In genomic region chr19:39998511-39998910, GRCh38 we compare ENCODE assay signal across 15 cellular contexts. TPM values are rescaled to one million over a fixed set of nuclear protein-coding genes. Genes with fewer than 3 reads are reported as not detected.
DNase-seq lines count a peak whose midpoint lies in the region; ATAC-seq lines count a peak whose summit lies in the region.
"Had no signal": no experiment of that assay in that cellular context is flagged by ENCODE, and none has a peak within 500 bp of the region (broad histone marks: within the 10 kb centered on the region; RNA-seq: fewer than 3 reads in every experiment).

No MANE protein-coding gene starts in this region.

- peaks cover 40% of the 10 kb centered on the region for H3K4me1 Mint-ChIP-seq in stimulated activated naive CD8-positive, alpha-beta T cell treated with anti-CD3 and anti-CD28 coated beads, Interleukin-15, Interleukin-2, amounts not matched to agents 100 ng/mL and 50 ng/mL, for 24 hours (ENCODE audit: low read depth)
- H3K4me1 Mint-ChIP-seq in stimulated activated naive CD8-positive, alpha-beta T cell treated with anti-CD3 and anti-CD28 coated beads, Interleukin-15, amount 100 ng/mL, for 72 hours: peaks cover 27% of the 10 kb centered on the region
- peaks cover 10% of the 10 kb centered on the region for H3K4me1 Mint-ChIP-seq in activated T-helper 17 cell treated with anti-CD3 and anti-CD28 coated beads, Interleukin-2, amount 50 U/mL, for 72 hours

- peaks cover 12% of the 10 kb centered on the region for H3K9me3 Mint-ChIP-seq in stimulated activated naive CD8-positive, alpha-beta T cell treated with anti-CD3 and anti-CD28 coated beads, Interleukin-15, Interleukin-2, amounts not matched to agents 100 ng/mL and 50 ng/mL, for 24 hours
- H3K9me3 Mint-ChIP-seq in stimulated activated naive CD8-positive, alpha-beta T cell treated with anti-CD3 and anti-CD28 coated beads, Interleukin-15, amount 100 ng/mL, for 72 hours: peaks cover 8 to 14% of the 10 kb centered on the region in 2 donors
- no peaks in the 10 kb centered on the region for H3K9me3 Mint-ChIP-seq in activated T-helper 17 cell treated with anti-CD3 and anti-CD28 coated beads, Interleukin-2, amount 50 U/mL, for 72 hours

- peak overlapping the region; percentile 96 for H3K27ac Mint-ChIP-seq in stimulated activated naive CD8-positive, alpha-beta T cell treated with anti-CD3 and anti-CD28 coated beads, Interleukin-15, Interleukin-2, amounts not matched to agents 100 ng/mL and 50 ng/mL, for 24 hours
- H3K27ac Mint-ChIP-seq in stimulated activated naive CD8-positive, alpha-beta T cell treated with anti-CD3 and anti-CD28 coated beads, Interleukin-15, amount 100 ng/mL, for 72 hours: no peak overlapping the region
- H3K27ac Mint-ChIP-seq in activated T-helper 17 cell treated with anti-CD3 and anti-CD28 coated beads, Interleukin-2, amount 50 U/mL, for 72 hours: peak overlapping the region; percentile 93
- H3K27ac Mint-ChIP-seq: H9 had no signal

- no peaks in the 10 kb centered on the region for H3K27me3 Mint-ChIP-seq in stimulated activated naive CD8-positive, alpha-beta T cell treated with anti-CD3 and anti-CD28 coated beads, Interleukin-15, Interleukin-2, amounts not matched to agents 100 ng/mL and 50 ng/mL, for 24 hours
- no peaks in the 10 kb centered on the region for H3K27me3 Mint-ChIP-seq in stimulated activated naive CD8-positive, alpha-beta T cell treated with anti-CD3 and anti-CD28 coated beads, Interleukin-15, amount 100 ng/mL, for 72 hours
- H3K27me3 Mint-ChIP-seq in activated T-helper 17 cell treated with anti-CD3 and anti-CD28 coated beads, Interleukin-2, amount 50 U/mL, for 72 hours: no peaks in the 10 kb centered on the region

- H3K4me3 Mint-ChIP-seq in stimulated activated naive CD8-positive, alpha-beta T cell treated with anti-CD3 and anti-CD28 coated beads, Interleukin-15, Interleukin-2, amounts not matched to agents 100 ng/mL and 50 ng/mL, for 24 hours: no peak overlapping the region
- H3K4me3 Mint-ChIP-seq in stimulated activated naive CD8-positive, alpha-beta T cell treated with anti-CD3 and anti-CD28 coated beads, Interleukin-15, amount 100 ng/mL, for 72 hours: peak overlapping the region in 1 of 2 donors; percentile 96
- H3K4me3 Mint-ChIP-seq in activated T-helper 17 cell treated with anti-CD3 and anti-CD28 coated beads, Interleukin-2, amount 50 U/mL, for 72 hours: peak overlapping the region; percentile 92

- DNase-seq in stimulated activated naive CD8-positive, alpha-beta T cell treated with anti-CD3 and anti-CD28 coated beads, Interleukin-15, amount 100 ng/mL, for 72 hours: no peak
- peak; percentile 58 for DNase-seq in hepatic stellate cell (ENCODE audit: low spot score)
- no peak for DNase-seq in GM19240 (ENCODE audit: insufficient read length, low spot score)
- no peak for DNase-seq in activated CD8-positive, alpha-beta memory T cell treated with anti-CD3 and anti-CD28 coated beads, Interleukin-2, amount 50 U/mL, for 48 hours
- no peak for DNase-seq in germinal center (ENCODE audit: low spot score)
- DNase-seq: dermis blood vessel endothelial cell; H9; left colon; NCI-H1105 treated with DMSO at 0.1 percent for 48 hours; NCI-H748 treated with DMSO at 0.1 percent for 48 hours; SHP77; stimulated activated CD4-positive, alpha-beta T cell treated with anti-CD3 and anti-CD28 coated beads, Interleukin-12 subunit alpha, Interleukin-12 subunit beta, amount 100 ng/mL, for 4 hours had no signal

- no peak for ATAC-seq in stimulated activated naive CD8-positive, alpha-beta T cell treated with anti-CD3 and anti-CD28 coated beads, Interleukin-15, amount 100 ng/mL, for 72 hours
- no peak for ATAC-seq in activated T-helper 17 cell treated with anti-CD3 and anti-CD28 coated beads, Interleukin-2, amount 50 U/mL, for 72 hours (replicated peaks)
- no peak for ATAC-seq in HG03196 (IDR thresholded peaks at IDR 0.05; ENCODE audit: unreplicated experiment)
- ATAC-seq: left colon had no signal

- peaks cover 31% of the 10 kb centered on the region for H3K36me3 Mint-ChIP-seq in stimulated activated naive CD8-positive, alpha-beta T cell treated with anti-CD3 and anti-CD28 coated beads, Interleukin-15, Interleukin-2, amounts not matched to agents 100 ng/mL and 50 ng/mL, for 24 hours (ENCODE audit: low read depth)
- H3K36me3 Mint-ChIP-seq in activated T-helper 17 cell treated with anti-CD3 and anti-CD28 coated beads, Interleukin-2, amount 50 U/mL, for 72 hours (ENCODE audit: low read depth): peaks cover 11% of the 10 kb centered on the region

RNA-seq across cellular contexts. Expression of gene ZNF546, which starts 1.7 kb away (rescaled TPM):
- total RNA-seq in activated T-helper 17 cell treated with anti-CD3 and anti-CD28 coated beads, Interleukin-2, amount 50 U/mL, for 72 hours: 10 to 100 TPM in 1 of 2 donors, 1 to 10 TPM in 1; 5.8 to 10.2 TPM

RNA-seq across cellular contexts. Expression of gene PSMC4, which starts 27.5 kb away (rescaled TPM):
- 100 to 1,000 TPM in 1 of 2 donors, 10 to 100 TPM in 1; 66.4 to 121 TPM for total RNA-seq in activated T-helper 17 cell treated with anti-CD3 and anti-CD28 coated beads, Interleukin-2, amount 50 U/mL, for 72 hours

RNA-seq across cellular contexts. Expression of gene ZNF780B, which starts 57.5 kb away (rescaled TPM):
- total RNA-seq in activated T-helper 17 cell treated with anti-CD3 and anti-CD28 coated beads, Interleukin-2, amount 50 U/mL, for 72 hours: 10 to 100 TPM; 12.1 to 20.9 TPM

Comparison
In these comparisons a context has a peak if more than half of its experiments do, and no peak if none do; other contexts are left out.
1. H3K27ac Mint-ChIP-seq: peak in stimulated activated naive CD8-positive, alpha-beta T cell treated with anti-CD3 and anti-CD28 coated beads, Interleukin-15, Interleukin-2, amounts not matched to agents 100 ng/mL and 50 ng/mL, for 24 hours (single experiment) and activated T-helper 17 cell treated with anti-CD3 and anti-CD28 coated beads, Interleukin-2, amount 50 U/mL, for 72 hours (single experiment); none in stimulated activated naive CD8-positive, alpha-beta T cell treated with anti-CD3 and anti-CD28 coated beads, Interleukin-15, amount 100 ng/mL, for 72 hours (0 of 2).